ENCODE assay signal across 8 cellular contexts in the genomic region with DNA sequence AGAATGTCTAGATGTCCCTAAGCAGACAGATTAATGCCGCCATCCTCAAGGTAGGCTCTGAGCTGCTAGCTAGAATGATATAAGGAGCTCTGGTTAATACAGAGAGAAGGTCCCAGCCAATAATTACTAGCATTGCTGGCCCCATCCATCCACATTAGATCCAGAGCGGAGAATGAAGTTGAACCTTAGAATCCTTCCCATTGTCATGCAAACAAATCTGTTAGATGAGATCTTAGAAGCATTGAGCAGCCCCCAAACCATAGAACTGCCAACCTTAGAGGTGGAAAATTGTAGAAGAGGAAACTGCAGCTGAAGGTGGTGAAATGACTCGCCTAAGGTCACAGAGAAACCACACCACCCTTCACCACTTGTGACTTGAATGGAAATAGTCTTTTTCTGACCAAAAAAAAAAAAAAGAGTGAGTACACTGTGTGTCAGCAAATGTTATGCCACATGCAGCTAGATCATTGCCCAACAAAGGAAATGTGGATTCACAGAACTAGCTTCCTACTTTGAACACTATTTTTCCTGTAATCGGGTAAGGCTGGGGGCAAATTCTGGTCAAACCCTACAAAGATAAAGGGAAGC.
DNase-seq lines count a peak whose midpoint lies in the region; ATAC-seq and TF ChIP-seq lines count a peak whose summit lies in the region.

No MANE protein-coding gene starts in this region.

- H3K4me1 ChIP-seq in CD4-positive, CD25-positive, alpha-beta regulatory T cell (ENCODE audit: control insufficient read depth, insufficient read depth, low read length, poor library complexity, severe bottlenecking), result peaks cover 10% of the 10 kb centered on the region
- peaks cover 76 to 86% of the 10 kb centered on the region in 2 experiments for H3K4me1 ChIP-seq in neutrophil (ENCODE audit: control insufficient read depth in 1 of 2, insufficient read depth in 1 of 2, low read depth in 1 of 2, low read length in 1 of 2)

- peak overlapping the region in 1 of 3 donors; percentile 39 for H3K27ac Mint-ChIP-seq in CD4-positive, CD25-positive, alpha-beta regulatory T cell

- no peaks in the 10 kb centered on the region for H3K27me3 Mint-ChIP-seq in CD4-positive, CD25-positive, alpha-beta regulatory T cell

- peak overlapping the region in 1 of 4 donors; percentile 24 for H3K4me3 Mint-ChIP-seq in CD4-positive, CD25-positive, alpha-beta regulatory T cell

- DNase-seq in CD4-positive, CD25-positive, alpha-beta regulatory T cell, result peak in 1 of 3 donors; percentile 72
- peak; percentile 36 for DNase-seq in activated naive CD4-positive, alpha-beta T cell treated with anti-CD3 and anti-CD28 coated beads, Interleukin-2, amount 50 U/mL, for 16 hours
- no peak for DNase-seq in cerebellar nuclear complex (lab: John Stamatoyannopoulos, UW)
- DNase-seq in effector CD4-positive, alpha-beta T cell, result no peak
- DNase-seq in superior temporal gyrus (ENCODE audit: extremely low spot score), result no peak

- no peaks in the 10 kb centered on the region for H3K36me3 Mint-ChIP-seq in CD4-positive, CD25-positive, alpha-beta regulatory T cell

- no peak overlapping the region for H3K4me3 ChIP-seq in CD4-positive, CD25-positive, alpha-beta regulatory T cell (ENCODE audit: low read depth, low read length)
- H3K4me3 ChIP-seq in neutrophil (ENCODE audit: low read depth in 1 of 2, low read length in 1 of 2), result peak overlapping the region; percentile 28 to 29

- peak overlapping the region; percentile 17 for H3K27ac ChIP-seq in CD4-positive, CD25-positive, alpha-beta regulatory T cell (ENCODE audit: insufficient read depth, low read length, poor library complexity, severe bottlenecking)
- H3K27ac ChIP-seq in neutrophil, result peak overlapping the region; percentile 96

- no peak for TF ChIP-seq CTCF in neutrophil (IDR thresholded peaks at IDR 0.05)

- peak; percentile 42 to 58 for ATAC-seq in CD4-positive, CD25-positive, alpha-beta regulatory T cell (ENCODE audit: low read depth in 2 of 2)
- ATAC-seq in GM19467 (IDR thresholded peaks at IDR 0.05; ENCODE audit: unreplicated experiment) (peak; percentile 73), HG03520 (IDR thresholded peaks at IDR 0.05; ENCODE audit: unreplicated experiment) (peak; percentile 78)

- H3K36me3 ChIP-seq in CD4-positive, CD25-positive, alpha-beta regulatory T cell (ENCODE audit: control insufficient read depth, insufficient read depth, low read length), result no peaks in the 10 kb centered on the region
- H3K36me3 ChIP-seq in neutrophil, result no peaks in the 10 kb centered on the region

- peaks cover 0 to 2% (median 0%) of the 10 kb centered on the region in 7 donors for H3K9me3 Mint-ChIP-seq in CD4-positive, CD25-positive, alpha-beta regulatory T cell

- H3K27me3 ChIP-seq in CD4-positive, CD25-positive, alpha-beta regulatory T cell (ENCODE audit: control insufficient read depth, insufficient read depth, low read length), result no peaks in the 10 kb centered on the region
- H3K27me3 ChIP-seq in neutrophil, result no peaks in the 10 kb centered on the region

- peaks cover 14 to 35% (median 30%) of the 10 kb centered on the region in 4 donors for H3K4me1 Mint-ChIP-seq in CD4-positive, CD25-positive, alpha-beta regulatory T cell

- H3K9me3 ChIP-seq in CD4-positive, CD25-positive, alpha-beta regulatory T cell (ENCODE audit: control insufficient read depth in 2 of 2, low read length in 2 of 2), result no peaks in the 10 kb centered on the region
- H3K9me3 ChIP-seq in neutrophil, result no peaks in the 10 kb centered on the region
